8 cellular contexts compared by ENCODE assay signal in the genomic region with DNA sequence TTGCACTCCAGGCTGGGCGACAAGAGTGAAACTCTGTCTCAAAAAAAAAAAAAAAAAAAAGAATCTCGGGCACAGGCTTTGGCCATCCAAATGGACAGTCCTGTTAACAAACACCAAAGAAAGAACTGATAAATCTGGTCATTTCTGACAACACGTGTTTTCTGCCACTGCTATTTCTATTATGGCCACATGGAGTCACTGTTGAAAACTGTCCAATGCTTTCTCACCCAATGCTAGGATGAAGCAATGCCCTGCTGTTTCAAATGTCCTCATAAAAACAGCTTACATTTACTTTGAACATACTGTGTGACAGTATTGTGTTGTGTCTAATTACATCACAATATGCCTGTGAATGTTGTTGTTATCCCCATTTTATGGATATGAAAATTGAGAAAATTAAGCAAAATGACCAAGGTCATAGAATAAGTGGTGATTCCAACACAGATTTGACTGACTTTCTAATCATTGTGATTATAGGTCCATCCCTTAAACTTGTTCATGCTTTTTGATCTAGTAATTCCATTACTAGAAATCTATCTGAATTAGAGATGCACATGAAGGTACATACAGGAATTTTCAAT. TPM values are rescaled to one million over a fixed set of nuclear protein-coding genes. Genes with fewer than 3 reads are reported as not detected.
DNase-seq lines count a peak whose midpoint lies in the region; ATAC-seq and TF ChIP-seq lines count a peak whose summit lies in the region.

No MANE protein-coding gene starts in this region.

- no peak overlapping the region for H3K4me3 Mint-ChIP-seq in activated CD8-positive, alpha-beta memory T cell treated with anti-CD3 and anti-CD28 coated beads, Interleukin-2, amount 10 ng/mL, durations not matched to agents 7 days and 5 days

- no peaks in the 10 kb centered on the region for H3K4me1 ChIP-seq in SK-N-SH (ENCODE audit: control insufficient read depth in 1 of 2, insufficient read depth in 2 of 2, low read depth in 1 of 2, low read length in 1 of 2)
- peaks cover 0 to 12% (median 10%) of the 10 kb centered on the region in 3 donors for H3K4me1 ChIP-seq in esophagus squamous epithelium

- H3K9me2 ChIP-seq in SK-N-SH (no peaks in the 10 kb centered on the region), neural cell (ENCODE audit: insufficient read depth, low read length) (no peaks in the 10 kb centered on the region)

- no peaks in the 10 kb centered on the region for H3K9me3 Mint-ChIP-seq in activated CD8-positive, alpha-beta memory T cell treated with anti-CD3 and anti-CD28 coated beads, Interleukin-2, amount 10 ng/mL, durations not matched to agents 7 days and 5 days (ENCODE audit: low read depth)

- H2AFZ ChIP-seq in SK-N-SH (ENCODE audit: low read depth): no peak overlapping the region
- H2AFZ ChIP-seq in neural cell (ENCODE audit: low read depth, low read length): no peak overlapping the region

- H4K20me1 ChIP-seq in SK-N-SH (ENCODE audit: insufficient read depth): no peaks in the 10 kb centered on the region
- no peaks in the 10 kb centered on the region for H4K20me1 ChIP-seq in neural cell (ENCODE audit: insufficient read depth)

- H3K36me3 ChIP-seq in SK-N-SH (replicated peaks in 1 of 2; ENCODE audit: control insufficient read depth in 1 of 2, insufficient read depth in 2 of 2, low read length in 1 of 2): no peaks in the 10 kb centered on the region
- no peaks in the 10 kb centered on the region for H3K36me3 ChIP-seq in esophagus squamous epithelium
- no peaks in the 10 kb centered on the region for H3K36me3 ChIP-seq in neural cell (ENCODE audit: insufficient read depth, low read length)

- POLR2A ChIA-PET in SK-N-SH (lab: Yijun Ruan, JAX): no interaction called here

- peak overlapping the region; percentile 36 for H3K27ac Mint-ChIP-seq in activated CD8-positive, alpha-beta memory T cell treated with anti-CD3 and anti-CD28 coated beads, Interleukin-2, amount 10 ng/mL, durations not matched to agents 7 days and 5 days

- H3K4me2 ChIP-seq in SK-N-SH (no peak overlapping the region), neural cell (ENCODE audit: low read length) (no peak overlapping the region)

- H3K79me2 ChIP-seq in SK-N-SH (ENCODE audit: insufficient read depth) (no peaks in the 10 kb centered on the region), neural cell (replicated peaks; ENCODE audit: insufficient read depth, low read length) (no peaks in the 10 kb centered on the region)

- peak; percentile 54 for DNase-seq in activated CD8-positive, alpha-beta memory T cell treated with anti-CD3 and anti-CD28 coated beads, Interleukin-2, amount 10 ng/mL, durations not matched to agents 7 days and 5 days
- DNase-seq in activated CD8-positive, alpha-beta memory T cell treated with anti-CD3 and anti-CD28 coated beads for 24 hours: no peak
- DNase-seq in SK-N-SH: peak; percentile 64
- no peak for DNase-seq in esophagus squamous epithelium (lab: John Stamatoyannopoulos, UW)
- no peak for DNase-seq in nucleus accumbens (lab: John Stamatoyannopoulos, UW)

- H3K4me1 Mint-ChIP-seq in activated CD8-positive, alpha-beta memory T cell treated with anti-CD3 and anti-CD28 coated beads, Interleukin-2, amount 10 ng/mL, durations not matched to agents 7 days and 5 days: peaks cover 46% of the 10 kb centered on the region

- no peaks in the 10 kb centered on the region for H3K9me3 ChIP-seq in SK-N-SH
- no peaks in the 10 kb centered on the region for H3K9me3 ChIP-seq in esophagus squamous epithelium
- no peaks in the 10 kb centered on the region for H3K9me3 ChIP-seq in neural cell (ENCODE audit: low read length)

- WGBS in SK-N-SH (ENCODE audit: low lambda C conversion rate): 38% methylated on average over 3 of the region's 3 CpGs
- 20 to 27% methylated on average over 3 of the region's 3 CpGs for WGBS in esophagus squamous epithelium, 2 donors

- TF ChIP-seq EP300 in SK-N-SH (IDR thresholded peaks at IDR 0.05; ENCODE audit: borderline replicate concordance in 1 of 2, low read depth in 1 of 2, low read length in 1 of 2) (no peak), neural cell (conservative IDR thresholded peaks at IDR 0.05; ENCODE audit: poor library complexity, severe bottlenecking) (no peak)

- no peak for TF ChIP-seq POLR2A in esophagus squamous epithelium (IDR thresholded peaks at IDR 0.05)

- CTCF ChIA-PET in activated CD8-positive, alpha-beta memory T cell treated with anti-CD3 and anti-CD28 coated beads, Interleukin-2, amount 10 ng/mL, durations not matched to agents 7 days and 5 days (lab: Charles Lee): interaction anchor here (0.5 to 3.0 kb wide), 25 partner anchors 10 to 403 kb away, joined by 3 to 18 read pairs (median 4); a partner anchor contains a TSS
- CTCF ChIA-PET in SK-N-SH (lab: Yijun Ruan, JAX): interaction anchor here (0.5 to 4.8 kb wide), 27 partner anchors 9 to 416 kb away, joined by 3 to 45 read pairs (median 4); no protein-coding TSS in a partner anchor

- H3F3A ChIP-seq in SK-N-SH (replicated peaks; ENCODE audit: insufficient read depth) (no peaks in the 10 kb centered on the region), neural cell (ENCODE audit: insufficient read depth, low read length, poor library complexity, severe bottlenecking) (no peaks in the 10 kb centered on the region)

- no peaks in the 10 kb centered on the region for H3K27me3 Mint-ChIP-seq in activated CD8-positive, alpha-beta memory T cell treated with anti-CD3 and anti-CD28 coated beads, Interleukin-2, amount 10 ng/mL, durations not matched to agents 7 days and 5 days

- TF ChIP-seq RAD21 in SK-N-SH (IDR thresholded peaks at IDR 0.05; ENCODE audit: low read length) (peak; percentile 78), neural cell (conservative IDR thresholded peaks at IDR 0.05) (peak; percentile 63)

- H3K4me3 ChIP-seq in SK-N-SH (ENCODE audit: low read depth in 2 of 2, low read length in 1 of 2) (no peak overlapping the region), esophagus squamous epithelium (no peak overlapping the region), neural cell (ENCODE audit: low read length) (no peak overlapping the region)

- H3K9ac ChIP-seq in SK-N-SH (no peak overlapping the region), neural cell (ENCODE audit: low read length) (no peak overlapping the region)

- peak; percentile 84 for TF ChIP-seq CTCF in SK-N-SH (IDR thresholded peaks at IDR 0.05)
- TF ChIP-seq CTCF in esophagus squamous epithelium (IDR thresholded peaks at IDR 0.05): peak; percentile 64 to 91 (median 85)
- peak; percentile 71 for TF ChIP-seq CTCF in neural cell (IDR thresholded peaks at IDR 0.05; ENCODE audit: poor library complexity, severe bottlenecking)

- H3K36me3 Mint-ChIP-seq in activated CD8-positive, alpha-beta memory T cell treated with anti-CD3 and anti-CD28 coated beads, Interleukin-2, amount 10 ng/mL, durations not matched to agents 7 days and 5 days: no peaks in the 10 kb centered on the region

- H3K27ac ChIP-seq in SK-N-SH (ENCODE audit: low read depth in 2 of 2, low read length in 1 of 2) (no peak overlapping the region), esophagus squamous epithelium (no peak overlapping the region), neural cell (ENCODE audit: low read length) (no peak overlapping the region)

- ATAC-seq in activated CD8-positive, alpha-beta memory T cell treated with anti-CD3 and anti-CD28 coated beads, Interleukin-2, amount 10 ng/mL, durations not matched to agents 7 days and 5 days: peak; percentile 58
- ATAC-seq in HG03135 (IDR thresholded peaks at IDR 0.05; ENCODE audit: unreplicated experiment) (peak; percentile 45), HG03025 (IDR thresholded peaks at IDR 0.05; ENCODE audit: low FRiP score, unreplicated experiment) (no peak)

- intact Hi-C loops in esophagus squamous epithelium (cut with DNase I): loop anchor here (5.0 kb wide), 1 partner anchor 123 kb away; no protein-coding TSS in a partner anchor

- no peaks in the 10 kb centered on the region for H3K27me3 ChIP-seq in SK-N-SH (ENCODE audit: insufficient read depth)
- no peaks in the 10 kb centered on the region for H3K27me3 ChIP-seq in esophagus squamous epithelium
- no peaks in the 10 kb centered on the region for H3K27me3 ChIP-seq in neural cell (ENCODE audit: insufficient read depth, low read depth, low read length)

TF ChIP-seq in SK-N-SH, 30 proteins besides CTCF, POLR2A, EP300 and RAD21:
- TF ChIP-seq SMC3 (IDR thresholded peaks at IDR 0.05; ENCODE audit: low read depth, low read length) (peak; percentile 87), MXI1 (IDR thresholded peaks at IDR 0.05; ENCODE audit: low read depth, low read length) (peak; percentile 89), NRF1 (IDR thresholded peaks at IDR 0.05; ENCODE audit: low read depth, low read length) (no peak), TAF1 (IDR thresholded peaks at IDR 0.05; ENCODE audit: borderline replicate concordance, low read depth, low read length) (no peak)
- TF ChIP-seq, protein P1, sequence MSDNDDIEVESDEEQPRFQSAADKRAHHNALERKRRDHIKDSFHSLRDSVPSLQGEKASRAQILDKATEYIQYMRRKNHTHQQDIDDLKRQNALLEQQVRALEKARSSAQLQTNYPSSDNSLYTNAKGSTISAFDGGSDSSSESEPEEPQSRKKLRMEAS (IDR thresholded peaks at IDR 0.05; ENCODE audit: low read depth): peak; percentile 74; the same call in 1 of the 2 replicates

TF ChIP-seq in neural cell, 6 proteins besides CTCF, POLR2A, EP300 and RAD21 (continues in another document):
- peak; percentile 74 for TF ChIP-seq SMC3 (conservative IDR thresholded peaks at IDR 0.05; ENCODE audit: poor library complexity)

RNA-seq across cellular contexts. Expression of a gene that starts 19.9 kb away (rescaled TPM):
- 10 to 100 TPM; 54.5 to 56.8 TPM for total RNA-seq in activated CD8-positive, alpha-beta memory T cell treated with anti-CD3 and anti-CD28 coated beads, Interleukin-2, amount 10 ng/mL, durations not matched to agents 7 days and 5 days
- polyA plus RNA-seq in SK-N-SH (2012; rRNA removed) (3.7 and 6.0 TPM in 2 replicates), neural cell (1.5 and 2.0 TPM in 2 replicates)
- polyA plus RNA-seq in SK-N-SH (2012; cell fraction: cytosol; rRNA removed): 3.9 and 4.4 TPM in 2 replicates
- polyA plus RNA-seq in SK-N-SH (2012; cell fraction: nucleus; rRNA removed): 10.2 and 18.1 TPM in 2 replicates
- 10 to 100 TPM in 3 of 4 donors, 1 to 10 TPM in 1; 9.4 to 20.6 (median 17.9) TPM for total RNA-seq in esophagus squamous epithelium
- 0.46 and 0.73 TPM in 2 replicates for polyA minus RNA-seq in neural cell

Comparison
In these comparisons a context has a peak if more than half of its experiments do, and no peak if none do; other contexts are left out.
1. DNase-seq: peak in activated CD8-positive, alpha-beta memory T cell treated with anti-CD3 and anti-CD28 coated beads, Interleukin-2, amount 10 ng/mL, durations not matched to agents 7 days and 5 days (single experiment) and SK-N-SH (single experiment); none in activated CD8-positive, alpha-beta memory T cell treated with anti-CD3 and anti-CD28 coated beads for 24 hours (single experiment), esophagus squamous epithelium (single experiment) and nucleus accumbens (0 of 56).
2. Peak in every context shown above with its lines, with median percentiles within 50 percentile points of each other: CTCF ChIP-seq.